ENCODE assay signal across 1 cellular context in genomic region chr1:1203561-1204424, GRCh38.
TF ChIP-seq lines count a peak whose summit lies in the region.

No MANE protein-coding gene starts in this region.

TF ChIP-seq in K562, 482 proteins besides CTCF, POLR2A, EP300 and RAD21 (continues in another document):
- TF ChIP-seq POLR2G (IDR thresholded peaks at IDR 0.05; ENCODE audit: low read depth, low read length) (0 out of 2 replicates have a peak, but pooled peaks have one; percentile 16), CHCHD3 (CRISPR knock-in tag; IDR thresholded peaks at IDR 0.05) (no peak), IRF2 (CRISPR knock-in tag; IDR thresholded peaks at IDR 0.05) (no peak), RB1 (IDR thresholded peaks at IDR 0.05; ENCODE audit: low read depth) (0 out of 2 replicates have a peak, but pooled peaks have one; percentile 18), NR2C1 (IDR thresholded peaks at IDR 0.05) (no peak), NR2C1 (tag; IDR thresholded peaks at IDR 0.05) (no peak), ZFX (CRISPR knock-in tag; IDR thresholded peaks at IDR 0.05) (0 out of 2 replicates have a peak, but pooled peaks have one; percentile 31), ZC3H11A (IDR thresholded peaks at IDR 0.05; ENCODE audit: low read depth, low read length) (no peak), ZNF232 (CRISPR knock-in tag; IDR thresholded peaks at IDR 0.05) (no peak), PATZ1 (CRISPR knock-in tag; IDR thresholded peaks at IDR 0.05; ENCODE audit: borderline replicate concordance) (no peak), CSDE1 (IDR thresholded peaks at IDR 0.05) (no peak), CBFA2T2 (conservative IDR thresholded peaks at IDR 0.05) (0 out of 2 replicates have a peak, but pooled peaks have one; percentile 18), USF1 (CRISPR knock-in tag; IDR thresholded peaks at IDR 0.05) (0 out of 2 replicates have a peak, but pooled peaks have one; percentile 20), TFAP4 (CRISPR knock-in tag; IDR thresholded peaks at IDR 0.05; ENCODE audit: borderline replicate concordance) (peak; percentile 49; the same call in 1 of the 2 replicates), ZNF561 (CRISPR knock-in tag; conservative IDR thresholded peaks at IDR 0.05) (no peak), ZBTB7A (IDR thresholded peaks at IDR 0.05; ENCODE audit: borderline replicate concordance, control insufficient read depth, low read depth, low read length) (peak; percentile 52; the same call in 1 of the 2 replicates), CBFA2T3 (IDR thresholded peaks at IDR 0.05) (peak; percentile 24; the same call in 1 of the 2 replicates), TRIM24 (IDR thresholded peaks at IDR 0.05) (no peak), RBM17 (IDR thresholded peaks at IDR 0.05; ENCODE audit: borderline replicate concordance, low read depth, low read length) (no peak), ZMIZ1 (IDR thresholded peaks at IDR 0.05; ENCODE audit: low read depth in 2 of 2, low read length in 2 of 2) (no peak), SETDB1 (IDR thresholded peaks at IDR 0.05; ENCODE audit: low read length) (no peak), FOXM1 (IDR thresholded peaks at IDR 0.05; ENCODE audit: low read depth) (no peak), FOXM1 (CRISPR knock-in tag; IDR thresholded peaks at IDR 0.05; ENCODE audit: low read depth) (0 out of 2 replicates have a peak, but pooled peaks have one; percentile 42), ZBED1 (IDR thresholded peaks at IDR 0.05) (no peak), MAZ (CRISPR knock-in tag; conservative IDR thresholded peaks at IDR 0.05 in 1 of 2, IDR thresholded peaks at IDR 0.05 in 1 of 2) (peak in 1 of 2 experiments; percentile 32; a peak in 1 of 4 replicates), NFE2L1 (tag; IDR thresholded peaks at IDR 0.05; ENCODE audit: borderline replicate concordance, low read depth) (no peak), L3MBTL2 (IDR thresholded peaks at IDR 0.05) (peak; percentile 59; the same call in 1 of the 2 replicates), RUNX1 (IDR thresholded peaks at IDR 0.05; ENCODE audit: low read depth) (0 out of 2 replicates have a peak, but pooled peaks have one; percentile 29), PCBP2 (IDR thresholded peaks at IDR 0.05; ENCODE audit: low read depth, low read length, poor library complexity, severe bottlenecking) (no peak), ZNF583 (CRISPR knock-in tag; IDR thresholded peaks at IDR 0.05) (no peak), CGGBP1 (CRISPR knock-in tag; IDR thresholded peaks at IDR 0.05) (no peak)
- TF ChIP-seq, protein P1, sequence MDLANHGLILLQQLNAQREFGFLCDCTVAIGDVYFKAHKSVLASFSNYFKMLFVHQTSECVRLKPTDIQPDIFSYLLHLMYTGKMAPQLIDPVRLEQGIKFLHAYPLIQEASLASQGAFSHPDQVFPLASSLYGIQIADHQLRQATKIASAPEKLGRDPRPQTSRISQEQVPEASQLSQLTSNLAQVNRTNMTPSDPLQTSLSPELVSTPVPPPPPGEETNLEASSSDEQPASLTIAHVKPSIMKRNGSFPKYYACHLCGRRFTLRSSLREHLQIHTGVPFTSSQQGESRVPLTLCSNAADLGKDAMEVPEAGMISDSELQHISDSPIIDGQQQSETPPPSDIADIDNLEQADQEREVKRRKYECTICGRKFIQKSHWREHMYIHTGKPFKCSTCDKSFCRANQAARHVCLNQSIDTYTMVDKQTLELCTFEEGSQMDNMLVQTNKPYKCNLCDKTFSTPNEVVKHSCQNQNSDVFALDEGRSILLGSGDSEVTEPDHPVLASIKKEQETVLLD (IDR thresholded peaks at IDR 0.05), result 0 out of 2 replicates have a peak, but pooled peaks have one; percentile 38
- TF ChIP-seq, protein P2, sequence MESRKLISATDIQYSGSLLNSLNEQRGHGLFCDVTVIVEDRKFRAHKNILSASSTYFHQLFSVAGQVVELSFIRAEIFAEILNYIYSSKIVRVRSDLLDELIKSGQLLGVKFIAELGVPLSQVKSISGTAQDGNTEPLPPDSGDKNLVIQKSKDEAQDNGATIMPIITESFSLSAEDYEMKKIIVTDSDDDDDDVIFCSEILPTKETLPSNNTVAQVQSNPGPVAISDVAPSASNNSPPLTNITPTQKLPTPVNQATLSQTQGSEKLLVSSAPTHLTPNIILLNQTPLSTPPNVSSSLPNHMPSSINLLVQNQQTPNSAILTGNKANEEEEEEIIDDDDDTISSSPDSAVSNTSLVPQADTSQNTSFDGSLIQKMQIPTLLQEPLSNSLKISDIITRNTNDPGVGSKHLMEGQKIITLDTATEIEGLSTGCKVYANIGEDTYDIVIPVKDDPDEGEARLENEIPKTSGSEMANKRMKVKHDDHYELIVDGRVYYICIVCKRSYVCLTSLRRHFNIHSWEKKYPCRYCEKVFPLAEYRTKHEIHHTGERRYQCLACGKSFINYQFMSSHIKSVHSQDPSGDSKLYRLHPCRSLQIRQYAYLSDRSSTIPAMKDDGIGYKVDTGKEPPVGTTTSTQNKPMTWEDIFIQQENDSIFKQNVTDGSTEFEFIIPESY (CRISPR knock-in tag; IDR thresholded peaks at IDR 0.05), result peak; percentile 58; the same call in 1 of the 2 replicates
- TF ChIP-seq, protein P3, sequence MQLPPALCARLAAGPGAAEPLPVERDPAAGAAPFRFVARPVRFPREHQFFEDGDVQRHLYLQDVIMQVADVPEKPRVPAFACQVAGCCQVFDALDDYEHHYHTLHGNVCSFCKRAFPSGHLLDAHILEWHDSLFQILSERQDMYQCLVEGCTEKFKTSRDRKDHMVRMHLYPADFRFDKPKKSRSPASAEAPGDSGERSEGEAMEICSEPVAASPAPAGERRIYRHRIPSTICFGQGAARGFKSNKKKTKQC (CRISPR knock-in tag; IDR thresholded peaks at IDR 0.05), result 0 out of 2 replicates have a peak, but pooled peaks have one; percentile 29
- TF ChIP-seq, protein P4, sequence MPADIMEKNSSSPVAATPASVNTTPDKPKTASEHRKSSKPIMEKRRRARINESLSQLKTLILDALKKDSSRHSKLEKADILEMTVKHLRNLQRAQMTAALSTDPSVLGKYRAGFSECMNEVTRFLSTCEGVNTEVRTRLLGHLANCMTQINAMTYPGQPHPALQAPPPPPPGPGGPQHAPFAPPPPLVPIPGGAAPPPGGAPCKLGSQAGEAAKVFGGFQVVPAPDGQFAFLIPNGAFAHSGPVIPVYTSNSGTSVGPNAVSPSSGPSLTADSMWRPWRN (IDR thresholded peaks at IDR 0.05; ENCODE audit: low read depth), result no peak
- TF ChIP-seq, protein P5, sequence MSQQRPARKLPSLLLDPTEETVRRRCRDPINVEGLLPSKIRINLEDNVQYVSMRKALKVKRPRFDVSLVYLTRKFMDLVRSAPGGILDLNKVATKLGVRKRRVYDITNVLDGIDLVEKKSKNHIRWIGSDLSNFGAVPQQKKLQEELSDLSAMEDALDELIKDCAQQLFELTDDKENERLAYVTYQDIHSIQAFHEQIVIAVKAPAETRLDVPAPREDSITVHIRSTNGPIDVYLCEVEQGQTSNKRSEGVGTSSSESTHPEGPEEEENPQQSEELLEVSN (IDR thresholded peaks at IDR 0.05; ENCODE audit: borderline replicate concordance in 1 of 2, extremely low read depth in 1 of 2, insufficient read depth in 1 of 2, insufficient read length in 1 of 2, low read depth in 1 of 2, low read length in 1 of 2, poor library complexity in 1 of 2, severe bottlenecking in 1 of 2), result peak in 1 of 2 experiments; percentile 47
